9 cellular contexts compared by ENCODE assay signal in the genomic region with DNA sequence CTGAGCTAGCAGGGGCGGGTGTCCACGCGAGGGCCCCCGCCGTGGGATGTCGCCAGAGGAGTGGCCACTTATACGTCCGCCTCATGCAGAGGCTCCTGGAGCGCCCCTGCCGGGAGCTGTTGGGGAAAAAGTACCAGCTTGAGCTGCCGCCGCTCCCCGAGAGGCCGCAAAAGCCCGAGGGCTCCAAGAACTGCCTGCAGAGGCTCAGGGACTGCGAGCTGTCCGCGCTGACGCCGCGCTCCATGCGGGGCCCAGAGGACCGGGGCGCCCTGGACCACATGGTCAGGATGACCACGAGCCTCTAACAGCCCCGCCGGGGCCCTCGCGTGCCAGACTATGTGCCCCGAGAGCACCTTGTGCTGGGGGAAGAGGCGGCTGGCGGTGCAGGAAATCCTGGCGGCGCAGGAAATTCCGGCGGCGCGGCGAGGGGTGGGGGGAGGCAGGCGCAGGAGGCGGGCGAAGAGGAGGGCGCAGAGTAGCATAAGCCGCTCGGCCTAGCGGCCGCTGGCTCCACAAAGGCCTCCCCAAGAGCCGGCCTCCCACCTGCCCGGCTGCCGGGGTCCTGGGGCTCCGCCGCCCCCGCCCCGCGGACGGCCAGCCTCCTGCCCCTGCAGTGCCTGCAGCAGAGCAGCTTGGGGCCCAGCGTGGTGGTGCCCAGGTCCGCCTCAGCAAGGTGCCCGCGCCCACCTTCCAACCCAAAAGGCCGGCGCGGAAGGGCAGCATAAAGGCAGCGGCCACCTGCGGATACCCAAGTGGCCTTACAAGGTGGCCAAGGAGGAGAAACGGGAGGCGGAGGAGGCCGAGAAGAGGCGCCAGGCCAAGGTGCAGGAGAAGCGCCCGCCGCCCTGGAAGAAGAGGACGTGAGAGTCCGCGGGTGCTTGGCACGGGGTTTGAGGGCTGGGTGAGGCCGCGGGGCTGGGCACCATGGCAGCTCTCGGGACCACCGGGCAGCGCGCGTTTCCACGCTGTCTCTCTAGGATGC. TPM values are rescaled to one million over a fixed set of nuclear protein-coding genes. Genes with fewer than 3 reads are reported as not detected.
DNase-seq lines count a peak whose midpoint lies in the region; ATAC-seq and TF ChIP-seq lines count a peak whose summit lies in the region.
"Had no signal": no experiment of that assay in that cellular context is flagged by ENCODE, and none has a peak within 500 bp of the region (broad histone marks: within the 10 kb centered on the region; RNA-seq: fewer than 3 reads in every experiment).

No MANE protein-coding gene starts in this region.

- H3K9me3 Mint-ChIP-seq in osteocyte (ENCODE audit: unreplicated experiment): no peaks in the 10 kb centered on the region

- H3K27me3 ChIP-seq in ascending aorta: no peaks in the 10 kb centered on the region

- peaks cover 16% of the 10 kb centered on the region for H3K27me3 Mint-ChIP-seq in osteocyte (ENCODE audit: unreplicated experiment)

- H3K27ac Mint-ChIP-seq in osteocyte (ENCODE audit: unreplicated experiment): no peak overlapping the region

- intact Hi-C loops in ascending aorta (cut with DNase I): no loop called here

- H3K36me3 ChIP-seq in ascending aorta: peaks cover 0 to 12% of the 10 kb centered on the region in 2 donors

- H3K4me3 Mint-ChIP-seq in osteocyte (ENCODE audit: unreplicated experiment): no peak overlapping the region

- H3K9me3 ChIP-seq in ascending aorta: no peaks in the 10 kb centered on the region

- no peaks in the 10 kb centered on the region for H3K4me1 Mint-ChIP-seq in osteocyte (ENCODE audit: unreplicated experiment)

- peak; percentile 59 for ATAC-seq in HG03521 (IDR thresholded peaks at IDR 0.05; ENCODE audit: unreplicated experiment)

- no peaks in the 10 kb centered on the region for H3K36me3 Mint-ChIP-seq in osteocyte (ENCODE audit: unreplicated experiment)

- peak; percentile 80 for DNase-seq in AG10803 (ENCODE audit: low read depth)
- peak; percentile 46 for DNase-seq in GM19238 (ENCODE audit: insufficient read length, low spot score)
- DNase-seq in T-helper 1 cell: peak in 4 of 5 donors; percentile 15 to 68 (median 21)
- peak in 1 of 2 donors; percentile 67 for DNase-seq in ascending aorta (ENCODE audit: low spot score in 2 of 2)
- DNase-seq in iPS-NIHi11 (ENCODE audit: low spot score): peak; percentile 31
- DNase-seq in stimulated activated CD4-positive, alpha-beta T cell treated with anti-CD3 and anti-CD28 coated beads, Interleukin-1b, Interleukin-23, amount 100 ng/mL, for 4 hours (ENCODE audit: low read depth in 2 of 2): peak; percentile 33 to 67
- DNase-seq in osteocyte (ENCODE audit: extremely low spot score, unreplicated experiment): no peak

- H3K4me3 ChIP-seq in AG10803 (ENCODE audit: low read length): peak overlapping the region; percentile 74
- H3K4me3 ChIP-seq in ascending aorta: peak overlapping the region; percentile 63 to 72

- no peaks in the 10 kb centered on the region for H3K4me1 ChIP-seq in ascending aorta

- peak overlapping the region in 1 of 2 donors; percentile 21 for H3K27ac ChIP-seq in ascending aorta
- H3K27ac ChIP-seq: HL-60 had no signal

- peak; percentile 51 for TF ChIP-seq CTCF in AG10803 (conservative IDR thresholded peaks at IDR 0.05; ENCODE audit: low read length)
- TF ChIP-seq CTCF in ascending aorta (IDR thresholded peaks at IDR 0.05): peak in 2 of 3 experiments; percentile 24 to 29
- TF ChIP-seq CTCF in osteocyte (IDR thresholded peaks at IDR 0.05): no peak

RNA-seq across cellular contexts. Expression of gene TRIM43B, which starts 42.1 kb away (rescaled TPM):
- total RNA-seq in ascending aorta: not detected
- total RNA-seq in osteocyte: not detected in 2 replicates
